In the genomic region with DNA sequence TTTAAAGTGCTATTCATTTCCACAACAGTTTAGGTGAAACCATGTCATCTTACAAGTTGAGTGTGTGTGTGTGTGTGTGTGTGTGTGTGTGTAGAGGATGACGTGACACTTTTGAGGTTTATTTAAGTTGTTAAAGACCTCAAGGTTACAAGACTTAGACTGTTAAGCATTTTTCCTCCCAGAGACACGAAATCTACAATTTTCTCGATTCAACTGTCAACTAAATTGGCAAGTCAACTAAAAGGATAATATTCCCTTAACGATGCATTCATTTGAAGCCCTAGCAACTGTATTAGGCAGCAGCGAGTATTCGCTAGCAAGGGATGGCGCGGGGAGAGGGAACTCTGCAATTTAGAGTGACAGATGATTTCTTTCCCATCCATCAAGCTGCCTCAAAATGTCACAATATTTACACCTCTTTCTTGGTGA, we compare ENCODE assay signal across 10 cellular contexts. TPM values are rescaled to one million over a fixed set of nuclear protein-coding genes. Genes with fewer than 3 reads are reported as not detected.
DNase-seq lines count a peak whose midpoint lies in the region; ATAC-seq and TF ChIP-seq lines count a peak whose summit lies in the region.
"Had no signal": no experiment of that assay in that cellular context is flagged by ENCODE, and none has a peak within 500 bp of the region (broad histone marks: within the 10 kb centered on the region; RNA-seq: fewer than 3 reads in every experiment).

No MANE protein-coding gene starts in this region.

- CTCF ChIA-PET in activated CD4-positive, alpha-beta T cell treated with anti-CD3 and anti-CD28 coated beads for 36 hours (lab: Charles Lee), result interaction anchor here (0.5 to 2.3 kb wide), 7 partner anchors 12 to 43 kb away, joined by 3 to 15 read pairs (median 3); no protein-coding TSS in a partner anchor

- DNase-seq in heart right ventricle, result no peak
- DNase-seq in left cardiac atrium, result no peak
- DNase-seq in ascending aorta (ENCODE audit: low spot score in 2 of 2), result no peak
- DNase-seq in aorta, result no peak
- no peak for DNase-seq in activated CD4-positive, alpha-beta T cell treated with anti-CD3 and anti-CD28 coated beads for 36 hours
- DNase-seq in activated T-helper 2 cell treated with anti-CD3 and anti-CD28 coated beads, Interferon-gamma antibody, Interleukin-2, Interleukin-4, amounts not matched to agents 10 μg/mL and 5 μg/mL and 100 μg/mL, durations not matched to agents 14 hours and 24 hours and 36 hours (ENCODE audit: low spot score), result no peak
- DNase-seq: stimulated activated CD4-positive, alpha-beta T cell treated with anti-CD3 and anti-CD28 coated beads, Interleukin-4, amount 100 ng/mL, for 1 hour had no signal

- H3K27ac ChIP-seq in heart right ventricle (no peak overlapping the region), ascending aorta (no peak overlapping the region), iPS-18a (ENCODE audit: low read length) (peak overlapping the region; percentile 48), aorta (ENCODE audit: low read depth in 1 of 2, low read length in 2 of 2) (no peak overlapping the region)

- peaks cover 2% of the 10 kb centered on the region for H3K9me3 Mint-ChIP-seq in activated CD4-positive, alpha-beta T cell treated with anti-CD3 and anti-CD28 coated beads for 36 hours (ENCODE audit: low read depth)
- peaks cover 11% of the 10 kb centered on the region for H3K9me3 Mint-ChIP-seq in activated T-helper 2 cell treated with anti-CD3 and anti-CD28 coated beads, Interferon-gamma antibody, Interleukin-2, Interleukin-4, amounts not matched to agents 10 μg/mL and 5 μg/mL and 100 μg/mL, durations not matched to agents 14 hours and 24 hours and 36 hours

- peaks cover 4% of the 10 kb centered on the region for H3K4me1 Mint-ChIP-seq in activated CD4-positive, alpha-beta T cell treated with anti-CD3 and anti-CD28 coated beads for 36 hours
- H3K4me1 Mint-ChIP-seq in activated T-helper 2 cell treated with anti-CD3 and anti-CD28 coated beads, Interferon-gamma antibody, Interleukin-2, Interleukin-4, amounts not matched to agents 10 μg/mL and 5 μg/mL and 100 μg/mL, durations not matched to agents 14 hours and 24 hours and 36 hours (ENCODE audit: low read depth), result peaks cover 3% of the 10 kb centered on the region

- H3K27me3 Mint-ChIP-seq in activated CD4-positive, alpha-beta T cell treated with anti-CD3 and anti-CD28 coated beads for 36 hours, result peaks cover 47% of the 10 kb centered on the region
- H3K27me3 Mint-ChIP-seq in activated T-helper 2 cell treated with anti-CD3 and anti-CD28 coated beads, Interferon-gamma antibody, Interleukin-2, Interleukin-4, amounts not matched to agents 10 μg/mL and 5 μg/mL and 100 μg/mL, durations not matched to agents 14 hours and 24 hours and 36 hours (ENCODE audit: low read depth), result peaks cover 51% of the 10 kb centered on the region

- no peak overlapping the region for H3K27ac Mint-ChIP-seq in activated CD4-positive, alpha-beta T cell treated with anti-CD3 and anti-CD28 coated beads for 36 hours
- H3K27ac Mint-ChIP-seq in activated T-helper 2 cell treated with anti-CD3 and anti-CD28 coated beads, Interferon-gamma antibody, Interleukin-2, Interleukin-4, amounts not matched to agents 10 μg/mL and 5 μg/mL and 100 μg/mL, durations not matched to agents 14 hours and 24 hours and 36 hours, result no peak overlapping the region
- H3K27ac Mint-ChIP-seq: IgD-negative memory B cell had no signal

- ATAC-seq in heart right ventricle (no peak), left cardiac atrium (no peak), aorta (ENCODE audit: low FRiP score) (no peak), HG02852 (IDR thresholded peaks at IDR 0.05; ENCODE audit: unreplicated experiment) (no peak)
- ATAC-seq in activated CD4-positive, alpha-beta T cell treated with anti-CD3 and anti-CD28 coated beads for 36 hours, result no peak

- H3K4me1 ChIP-seq in heart right ventricle, result peaks cover 0 to 32% (median 17%) of the 10 kb centered on the region in 9 donors
- peaks cover 9 to 16% of the 10 kb centered on the region in 2 donors for H3K4me1 ChIP-seq in ascending aorta
- peaks cover 23% of the 10 kb centered on the region for H3K4me1 ChIP-seq in iPS-18a (ENCODE audit: control insufficient read depth, low read depth, low read length)
- H3K4me1 ChIP-seq in aorta (ENCODE audit: control insufficient read depth in 1 of 2, insufficient read depth in 2 of 2, low read length in 2 of 2), result no peaks in the 10 kb centered on the region

- H3K4me3 ChIP-seq in heart right ventricle, result peak overlapping the region in 8 of 10 donors; percentile 42 to 59 (median 52)
- peak overlapping the region; percentile 53 to 63 for H3K4me3 ChIP-seq in ascending aorta
- H3K4me3 ChIP-seq in iPS-18a (ENCODE audit: low read length), result peak overlapping the region; percentile 81
- peak overlapping the region; percentile 2 to 36 for H3K4me3 ChIP-seq in aorta (ENCODE audit: low read length in 2 of 2)

- POLR2A ChIA-PET in activated CD4-positive, alpha-beta T cell treated with anti-CD3 and anti-CD28 coated beads for 36 hours (lab: Charles Lee), result no interaction called here

- H3K4me3 Mint-ChIP-seq in activated CD4-positive, alpha-beta T cell treated with anti-CD3 and anti-CD28 coated beads for 36 hours, result no peak overlapping the region
- no peak overlapping the region for H3K4me3 Mint-ChIP-seq in activated T-helper 2 cell treated with anti-CD3 and anti-CD28 coated beads, Interferon-gamma antibody, Interleukin-2, Interleukin-4, amounts not matched to agents 10 μg/mL and 5 μg/mL and 100 μg/mL, durations not matched to agents 14 hours and 24 hours and 36 hours (ENCODE audit: low read depth)

- H3K36me3 Mint-ChIP-seq in activated CD4-positive, alpha-beta T cell treated with anti-CD3 and anti-CD28 coated beads for 36 hours (ENCODE audit: low read depth), result no peaks in the 10 kb centered on the region
- H3K36me3 Mint-ChIP-seq in activated T-helper 2 cell treated with anti-CD3 and anti-CD28 coated beads, Interferon-gamma antibody, Interleukin-2, Interleukin-4, amounts not matched to agents 10 μg/mL and 5 μg/mL and 100 μg/mL, durations not matched to agents 14 hours and 24 hours and 36 hours (ENCODE audit: low read depth), result no peaks in the 10 kb centered on the region

- WGBS in heart right ventricle, 2 donors, result 5 to 7% methylated on average over 8 of the region's 8 CpGs
- 6% methylated on average over 8 of the region's 8 CpGs for WGBS in aorta, 2 donors

- H3K9ac ChIP-seq in iPS-18a (ENCODE audit: low read length), result peak overlapping the region; percentile 90

- no peaks in the 10 kb centered on the region for H3K9me3 ChIP-seq in heart right ventricle
- H3K9me3 ChIP-seq in ascending aorta, result no peaks in the 10 kb centered on the region
- no peaks in the 10 kb centered on the region for H3K9me3 ChIP-seq in iPS-18a (ENCODE audit: control insufficient read depth, low read depth, low read length)
- H3K9me3 ChIP-seq in aorta (ENCODE audit: control insufficient read depth, low read length), result no peaks in the 10 kb centered on the region

- peaks cover 10 to 95% (median 87%) of the 10 kb centered on the region in 7 donors for H3K27me3 ChIP-seq in heart right ventricle
- H3K27me3 ChIP-seq in ascending aorta, result peaks cover 31% of the 10 kb centered on the region
- H3K27me3 ChIP-seq in iPS-18a (ENCODE audit: control insufficient read depth, insufficient read depth, low read length), result peaks cover 32% of the 10 kb centered on the region
- no peaks in the 10 kb centered on the region for H3K27me3 ChIP-seq in aorta (ENCODE audit: control insufficient read depth in 1 of 2, insufficient read depth in 2 of 2, low read length in 1 of 2)

- TF ChIP-seq CTCF in heart right ventricle (IDR thresholded peaks at IDR 0.05) (no peak), ascending aorta (IDR thresholded peaks at IDR 0.05) (no peak)

- H3K36me3 ChIP-seq in heart right ventricle (no peaks in the 10 kb centered on the region), ascending aorta (no peaks in the 10 kb centered on the region), iPS-18a (ENCODE audit: control insufficient read depth, low read depth, low read length) (no peaks in the 10 kb centered on the region), aorta (ENCODE audit: control insufficient read depth in 1 of 2, insufficient read depth in 2 of 2, low read length in 1 of 2) (no peaks in the 10 kb centered on the region)

- intact Hi-C loops in heart right ventricle (cut with DNase I) (no loop called here), left cardiac atrium (cut with DNase I) (no loop called here), ascending aorta (cut with DNase I) (no loop called here), aorta (cut with DNase I) (no loop called here)
- intact Hi-C loops in activated CD4-positive, alpha-beta T cell treated with anti-CD3 and anti-CD28 coated beads for 36 hours (cut with DNase I, micrococcal nuclease), result no loop called here
- intact Hi-C loops in activated T-helper 2 cell treated with anti-CD3 and anti-CD28 coated beads, Interferon-gamma antibody, Interleukin-2, Interleukin-4, amounts not matched to agents 10 μg/mL and 5 μg/mL and 100 μg/mL, durations not matched to agents 14 hours and 24 hours and 36 hours (cut with micrococcal nuclease), result no loop called here

RNA-seq across cellular contexts. Expression of a gene that starts 17.6 kb away (rescaled TPM):
- 10 to 100 TPM in 2 of 10 donors, 1 to 10 TPM in 7, under 1 TPM in 1; 0.67 to 19.1 (median 4.0) TPM for total RNA-seq in heart right ventricle
- polyA plus RNA-seq in heart right ventricle, result 1 to 10 TPM in 1 of 2 donors, under 1 TPM in 1; 0.16 to 1.4 TPM
- under 1 TPM; 0.08 to 0.09 TPM for total RNA-seq in left cardiac atrium
- 4.7 TPM for total RNA-seq in ascending aorta
- 1 to 10 TPM in 1 of 2 donors, under 1 TPM in 1; 0.75 to 6.2 TPM for total RNA-seq in aorta
- polyA plus RNA-seq in aorta, result 1 to 10 TPM; 1.1 to 1.9 TPM
- total RNA-seq in activated CD4-positive, alpha-beta T cell treated with anti-CD3 and anti-CD28 coated beads for 36 hours, result not detected
- total RNA-seq in activated T-helper 2 cell treated with anti-CD3 and anti-CD28 coated beads, Interferon-gamma antibody, Interleukin-2, Interleukin-4, amounts not matched to agents 10 μg/mL and 5 μg/mL and 100 μg/mL, durations not matched to agents 14 hours and 24 hours and 36 hours, result not detected in 2 replicates
- polyA plus RNA-seq: IgD-negative memory B cell had no signal

Comparison
In these comparisons a context has a peak if more than half of its experiments do, and no peak if none do; other contexts are left out.
1. H3K4me3 ChIP-seq: peak in every context shown above with its lines; median percentile 81 in iPS-18a; 58 in ascending aorta; 52 in heart right ventricle; 19 in aorta.